Comparison of ENCODE assay signal across 2 cellular contexts in the genomic region with DNA sequence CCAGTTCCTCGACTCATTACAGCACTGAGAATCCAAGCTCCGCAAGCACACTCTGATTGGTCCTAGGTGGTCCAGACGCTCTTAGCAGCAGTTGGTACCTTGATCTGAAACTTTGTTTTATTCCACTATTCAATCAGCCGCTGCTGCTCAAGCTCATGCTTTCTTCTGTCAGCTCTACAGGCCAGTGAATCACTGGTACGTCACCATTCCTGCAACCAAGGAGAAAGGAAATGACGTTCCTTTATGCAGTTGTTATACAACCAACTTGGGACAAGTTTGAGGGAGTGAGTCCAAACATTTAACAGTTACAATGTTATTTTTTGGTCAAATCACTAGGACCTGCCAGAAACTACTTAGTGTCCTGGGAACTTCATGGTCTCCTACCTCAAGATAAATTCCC.
TF ChIP-seq lines count a peak whose summit lies in the region.

No MANE protein-coding gene starts in this region.

TF ChIP-seq in HepG2, 621 proteins besides CTCF, POLR2A, EP300 and RAD21:
- TF ChIP-seq CREB1 (IDR thresholded peaks at IDR 0.05) = peak; percentile 66
- no peak for TF ChIP-seq CREB1 (CRISPR knock-in tag; IDR thresholded peaks at IDR 0.05)
- no peak for TF ChIP-seq ZNF329 (CRISPR knock-in tag; IDR thresholded peaks at IDR 0.05; ENCODE audit: low read depth)

TF ChIP-seq in H1, 55 proteins besides CTCF, POLR2A, EP300 and RAD21:
- no peak for TF ChIP-seq MAX (IDR thresholded peaks at IDR 0.05)
- no peak for TF ChIP-seq RFX5 (IDR thresholded peaks at IDR 0.05; ENCODE audit: borderline replicate concordance, low read depth, low read length)
- TF ChIP-seq TAF7 (optimal IDR thresholded peaks at IDR 0.05; ENCODE audit: borderline replicate concordance, low read depth, low read length) = no peak
- no peak for TF ChIP-seq PHF8 (conservative IDR thresholded peaks at IDR 0.05; ENCODE audit: low read depth, low read length)
- TF ChIP-seq KDM5A (IDR thresholded peaks at IDR 0.05; ENCODE audit: low read length) = no peak
- no peak for TF ChIP-seq CHD1 (IDR thresholded peaks at IDR 0.05; ENCODE audit: low read depth, low read length)
- TF ChIP-seq GABPA (IDR thresholded peaks at IDR 0.05; ENCODE audit: borderline replicate concordance, insufficient read depth, low read length) = no peak
- no peak for TF ChIP-seq JUND (IDR thresholded peaks at IDR 0.05; ENCODE audit: low read length)
- TF ChIP-seq MAFK (IDR thresholded peaks at IDR 0.05; ENCODE audit: low read depth, low read length) = no peak
- TF ChIP-seq CBX5 (IDR thresholded peaks at IDR 0.05; ENCODE audit: low read depth, low read length) = no peak
- TF ChIP-seq ASH2L (IDR thresholded peaks at IDR 0.05; ENCODE audit: low read length) = no peak
- no peak for TF ChIP-seq SP1 (IDR thresholded peaks at IDR 0.05; ENCODE audit: low read depth, low read length)
- no peak for TF ChIP-seq SP2 (IDR thresholded peaks at IDR 0.05; ENCODE audit: low read length)
- no peak for TF ChIP-seq CEBPB (IDR thresholded peaks at IDR 0.05; ENCODE audit: low read depth, low read length)
